39 cellular contexts compared by ENCODE assay signal in genomic region chr1:206965781-206966180, GRCh38. TPM values are rescaled to one million over a fixed set of nuclear protein-coding genes. Genes with fewer than 3 reads are reported as not detected.
"Had no signal": no experiment of that assay in that cellular context is flagged by ENCODE, and none has a peak within 500 bp of the region (broad histone marks: within the 10 kb centered on the region; RNA-seq: fewer than 3 reads in every experiment).

No MANE protein-coding gene starts in this region.

- H3K9me3 Mint-ChIP-seq: activated B cell treated with CpG ODN at 0.5 μM for 24 hours; activated CD4-positive, alpha-beta memory T cell treated with anti-CD3 and anti-CD28 coated beads for 36 hours; activated CD4-positive, alpha-beta T cell treated with anti-CD3 and anti-CD28 coated beads, Interleukin-2, amount 10 ng/mL, durations not matched to agents 24 days and 14 days; activated CD8-positive, alpha-beta T cell treated with anti-CD3 and anti-CD28 coated beads for 36 hours; activated naive CD4-positive, alpha-beta T cell treated with anti-CD3 and anti-CD28 coated beads for 36 hours; activated naive CD4-positive, alpha-beta T cell treated with anti-CD3 and anti-CD28 coated beads, Interleukin-2, amount 50 U/mL, for 72 hours; activated naive CD8-positive, alpha-beta T cell treated with anti-CD3 and anti-CD28 coated beads for 36 hours; activated T-cell treated with anti-CD3 and anti-CD28 coated beads, Interleukin-2, amount 50 U/mL, for 4 hours; activated T-cell treated with anti-CD3 and anti-CD28 coated beads, Interleukin-2, amount 50 U/mL, for 72 hours; activated T-helper 1 cell treated with anti-CD3 and anti-CD28 coated beads, Interleukin-12 subunit alpha, Interleukin-12 subunit beta, Interleukin-2, Interleukin-4 antibody, amounts not matched to agents 30 ng/mL and 10 ng/mL and 1 ng/mL, durations not matched to agents 14 hours and 24 hours and 36 hours; activated T-helper 17 cell treated with anti-CD3 and anti-CD28 coated beads, Interleukin-2, amount 50 U/mL, for 72 hours; T-helper 2 cell treated with Interferon-gamma antibody and Interleukin-4, amounts not matched to agents 5 μg/mL and 100 μg/mL, for 36 hours had no signal

- H3K27me3 Mint-ChIP-seq: activated B cell treated with CpG ODN at 0.5 μM for 24 hours had no signal

- H3K4me1 ChIP-seq: adrenal gland, breast epithelium had no signal

- H3K36me3 ChIP-seq: adrenal gland, brain microvascular endothelial cell, breast epithelium had no signal

- DNase-seq: activated B cell treated with CpG ODN at 0.5 μM for 24 hours; activated CD4-positive, alpha-beta memory T cell treated with anti-CD3 and anti-CD28 coated beads for 36 hours; activated CD4-positive, alpha-beta T cell treated with anti-CD3 and anti-CD28 coated beads for 4 hours; activated CD4-positive, alpha-beta T cell treated with anti-CD3 and anti-CD28 coated beads, Interleukin-2, amount 10 ng/mL, durations not matched to agents 24 days and 14 days; activated CD4-positive, alpha-beta T cell treated with anti-CD3 and anti-CD28 coated beads, Interleukin-2, amount 50 U/mL, for 1 hour; activated CD4-positive, alpha-beta T cell treated with anti-CD3 and anti-CD28 coated beads, Interleukin-2, amount 50 U/mL, for 4 hours; activated CD4-positive, CD25-positive, alpha-beta regulatory T cell treated with anti-CD3 and anti-CD28 coated beads, Interleukin-2, amount 50 U/mL, for 72 hours; activated CD8-positive, alpha-beta memory T cell treated with anti-CD3 and anti-CD28 coated beads, Interleukin-2, amount 50 U/mL, for 4 hours; activated CD8-positive, alpha-beta T cell treated with anti-CD3 and anti-CD28 coated beads for 36 hours; activated effector memory CD4-positive, alpha-beta T cell treated with anti-CD3 and anti-CD28 coated beads, Interleukin-2, amount 50 U/mL, for 16 hours; activated gamma-delta T cell treated with Interleukin-2 at 50 U/mL for 16 hours; activated naive CD4-positive, alpha-beta T cell; activated naive CD4-positive, alpha-beta T cell treated with anti-CD3 and anti-CD28 coated beads for 36 hours; activated naive CD4-positive, alpha-beta T cell treated with anti-CD3 and anti-CD28 coated beads, Interleukin-2, amount 50 U/mL, for 16 hours; activated naive CD8-positive, alpha-beta T cell treated with anti-CD3 and anti-CD28 coated beads for 36 hours; activated T-cell treated with anti-CD3 and anti-CD28 coated beads for 4 hours; activated T-cell treated with anti-CD3 and anti-CD28 coated beads, Interleukin-2, amount 50 U/mL, for 1 hour; activated T-cell treated with anti-CD3 and anti-CD28 coated beads, Interleukin-2, amount 50 U/mL, for 4 hours; activated T-cell treated with anti-CD3 and anti-CD28 coated beads, Interleukin-2, amount 50 U/mL, for 72 hours; adrenal gland; amniotic stem cell; aorta; body of pancreas; brain microvascular endothelial cell; central memory CD4-positive, alpha-beta T cell; T-helper 2 cell; T-helper 9 cell had no signal

- FAIRE-seq: astrocyte, colon, TTC549 had no signal

- H3K9me3 ChIP-seq: adrenal gland, body of pancreas, breast epithelium had no signal

- H3K27ac ChIP-seq: adrenal gland, body of pancreas, brain microvascular endothelial cell, breast epithelium, VCaP had no signal

- H3K27ac Mint-ChIP-seq: activated B cell treated with CpG ODN at 0.5 μM for 24 hours; activated CD4-positive, alpha-beta memory T cell treated with anti-CD3 and anti-CD28 coated beads for 36 hours; activated CD4-positive, alpha-beta T cell treated with anti-CD3 and anti-CD28 coated beads, Interleukin-2, amount 10 ng/mL, durations not matched to agents 24 days and 14 days; activated CD8-positive, alpha-beta T cell treated with anti-CD3 and anti-CD28 coated beads for 36 hours; activated naive CD4-positive, alpha-beta T cell treated with anti-CD3 and anti-CD28 coated beads for 36 hours; activated naive CD8-positive, alpha-beta T cell treated with anti-CD3 and anti-CD28 coated beads for 36 hours; activated T-cell treated with anti-CD3 and anti-CD28 coated beads, Interleukin-2, amount 50 U/mL, for 72 hours; activated T-helper 1 cell treated with anti-CD3 and anti-CD28 coated beads, Interleukin-12 subunit alpha, Interleukin-12 subunit beta, Interleukin-2, Interleukin-4 antibody, amounts not matched to agents 30 ng/mL and 10 ng/mL and 1 ng/mL, durations not matched to agents 14 hours and 24 hours and 36 hours; activated T-helper 17 cell treated with anti-CD3 and anti-CD28 coated beads, Interleukin-2, amount 50 U/mL, for 72 hours had no signal

- H3K36me3 Mint-ChIP-seq: activated CD4-positive, alpha-beta memory T cell treated with anti-CD3 and anti-CD28 coated beads for 36 hours; activated naive CD4-positive, alpha-beta T cell treated with anti-CD3 and anti-CD28 coated beads, Interleukin-2, amount 50 U/mL, for 72 hours; activated naive CD8-positive, alpha-beta T cell treated with anti-CD3 and anti-CD28 coated beads for 36 hours had no signal

- H3K4me3 ChIP-seq: adrenal gland, body of pancreas, breast epithelium had no signal

- ATAC-seq: activated CD8-positive, alpha-beta T cell treated with anti-CD3 and anti-CD28 coated beads for 36 hours; activated naive CD4-positive, alpha-beta T cell treated with anti-CD3 and anti-CD28 coated beads, Interleukin-2, amount 50 U/mL, for 72 hours; activated T-cell treated with anti-CD3 and anti-CD28 coated beads, Interleukin-2, amount 50 U/mL, for 4 hours; activated T-cell treated with anti-CD3 and anti-CD28 coated beads, Interleukin-2, amount 50 U/mL, for 72 hours; activated T-helper 17 cell treated with anti-CD3 and anti-CD28 coated beads, Interleukin-2, amount 50 U/mL, for 72 hours; body of pancreas had no signal

- H3K27me3 ChIP-seq: body of pancreas, breast epithelium had no signal

- H3K4me3 Mint-ChIP-seq: activated B cell treated with CpG ODN at 0.5 μM for 24 hours; activated CD4-positive, alpha-beta memory T cell treated with anti-CD3 and anti-CD28 coated beads for 36 hours; activated CD4-positive, alpha-beta T cell treated with anti-CD3 and anti-CD28 coated beads, Interleukin-2, amount 10 ng/mL, durations not matched to agents 24 days and 14 days; activated CD8-positive, alpha-beta T cell treated with anti-CD3 and anti-CD28 coated beads for 36 hours; activated naive CD4-positive, alpha-beta T cell treated with anti-CD3 and anti-CD28 coated beads for 36 hours; activated naive CD8-positive, alpha-beta T cell treated with anti-CD3 and anti-CD28 coated beads for 36 hours; activated T-cell treated with anti-CD3 and anti-CD28 coated beads, Interleukin-2, amount 50 U/mL, for 4 hours; activated T-cell treated with anti-CD3 and anti-CD28 coated beads, Interleukin-2, amount 50 U/mL, for 72 hours; activated T-helper 1 cell treated with anti-CD3 and anti-CD28 coated beads, Interleukin-12 subunit alpha, Interleukin-12 subunit beta, Interleukin-2, Interleukin-4 antibody, amounts not matched to agents 30 ng/mL and 10 ng/mL and 1 ng/mL, durations not matched to agents 14 hours and 24 hours and 36 hours; activated T-helper 17 cell treated with anti-CD3 and anti-CD28 coated beads, Interleukin-2, amount 50 U/mL, for 72 hours; T-helper 2 cell treated with Interferon-gamma antibody and Interleukin-4, amounts not matched to agents 5 μg/mL and 100 μg/mL, for 36 hours had no signal

RNA-seq across cellular contexts. Expression of gene FCAMR, which starts 4.5 kb away (rescaled TPM):
- total RNA-seq: activated B cell treated with CpG ODN at 0.5 μM for 24 hours; activated CD4-positive, alpha-beta memory T cell treated with anti-CD3 and anti-CD28 coated beads for 36 hours; activated CD4-positive, alpha-beta T cell treated with anti-CD3 and anti-CD28 coated beads, Interleukin-2, amount 10 ng/mL, durations not matched to agents 24 days and 14 days; activated CD8-positive, alpha-beta memory T cell treated with anti-CD3 and anti-CD28 coated beads for 36 hours; activated CD8-positive, alpha-beta T cell treated with anti-CD3 and anti-CD28 coated beads for 36 hours; activated naive CD4-positive, alpha-beta T cell treated with anti-CD3 and anti-CD28 coated beads for 36 hours; activated naive CD4-positive, alpha-beta T cell treated with anti-CD3 and anti-CD28 coated beads, Interleukin-2, amount 50 U/mL, for 72 hours; activated naive CD8-positive, alpha-beta T cell treated with anti-CD3 and anti-CD28 coated beads for 36 hours; activated T-cell treated with anti-CD3 and anti-CD28 coated beads, Interleukin-2, amount 50 U/mL, for 4 hours; activated T-cell treated with anti-CD3 and anti-CD28 coated beads, Interleukin-2, amount 50 U/mL, for 72 hours; activated T-helper 1 cell treated with anti-CD3 and anti-CD28 coated beads, Interleukin-12 subunit alpha, Interleukin-12 subunit beta, Interleukin-2, Interleukin-4 antibody, amounts not matched to agents 30 ng/mL and 10 ng/mL and 1 ng/mL, durations not matched to agents 14 hours and 24 hours and 36 hours; activated T-helper 17 cell treated with anti-CD3 and anti-CD28 coated beads, Interleukin-2, amount 50 U/mL, for 72 hours; adrenal gland; aorta; astrocyte; body of pancreas; breast epithelium; cardiac septum; cerebellum had no signal
- polyA plus RNA-seq: adrenal gland, aorta had no signal

RNA-seq across cellular contexts. Expression of gene PIGR, which starts 19.5 kb away (rescaled TPM):
- total RNA-seq: activated CD4-positive, alpha-beta T cell treated with anti-CD3 and anti-CD28 coated beads, Interleukin-2, amount 10 ng/mL, durations not matched to agents 24 days and 14 days; activated T-helper 1 cell treated with anti-CD3 and anti-CD28 coated beads, Interleukin-12 subunit alpha, Interleukin-12 subunit beta, Interleukin-2, Interleukin-4 antibody, amounts not matched to agents 30 ng/mL and 10 ng/mL and 1 ng/mL, durations not matched to agents 14 hours and 24 hours and 36 hours; astrocyte had no signal

RNA-seq across cellular contexts. Expression of gene FCMR, which starts 44.0 kb away (rescaled TPM):
- total RNA-seq: cerebellum had no signal
